8 cellular contexts compared by ENCODE assay signal in genomic region chr1:121097127-121097866, GRCh38.
DNase-seq lines count a peak whose midpoint lies in the region; ATAC-seq and TF ChIP-seq lines count a peak whose summit lies in the region.
"Not testable (repeated sequence)": the region's sequence is repeated elsewhere in the genome, so short reads cannot be mapped to it uniquely, and the experiment has no call there.

No MANE protein-coding gene starts in this region.

- not testable (repeated sequence) for H3K4me2 ChIP-seq in mesendoderm (ENCODE audit: low read length)

- H3K9me3 Mint-ChIP-seq in CD8-positive, alpha-beta T cell: not testable (repeated sequence)

- not testable (repeated sequence) for H3K18ac ChIP-seq in mesendoderm (ENCODE audit: low read length)

- H3K9ac ChIP-seq in mesendoderm (ENCODE audit: low read length): not testable (repeated sequence)

- not testable (repeated sequence) for H2BK5ac ChIP-seq in mesendoderm (ENCODE audit: low read length)

- H2BK15ac ChIP-seq in mesendoderm (replicated peaks; ENCODE audit: low read depth): not testable (repeated sequence)

- not testable (repeated sequence) for H4K8ac ChIP-seq in mesendoderm (ENCODE audit: low read depth, low read length)

- H3K4me3 Mint-ChIP-seq in CD8-positive, alpha-beta T cell: peak overlapping the region; percentile 61

- not testable (repeated sequence) for H3K27ac ChIP-seq in CD8-positive, alpha-beta T cell (ENCODE audit: low read depth, low read length); effector memory CD4-positive, alpha-beta T cell (ENCODE audit: insufficient read depth, low read length, poor library complexity, severe bottlenecking); mesendoderm (ENCODE audit: low read depth, low read length)

- not testable (repeated sequence) for H3K4me1 ChIP-seq in CD8-positive, alpha-beta T cell (ENCODE audit: insufficient read depth, low read length); effector memory CD4-positive, alpha-beta T cell (ENCODE audit: control insufficient read depth, insufficient read depth, low read length, poor library complexity, severe bottlenecking); mesendoderm (ENCODE audit: control insufficient read depth, low read depth, low read length)

- intact Hi-C loops in CD8-positive, alpha-beta T cell (cut with DNase I, micrococcal nuclease): not testable (repeated sequence)

- not testable (repeated sequence) for H3K79me1 ChIP-seq in mesendoderm (ENCODE audit: low read length)

- H3K4me3 ChIP-seq in CD8-positive, alpha-beta T cell (ENCODE audit: low read depth, low read length); mesendoderm (ENCODE audit: low read length): not testable (repeated sequence)
- peak overlapping the region; percentile 22 for H3K4me3 ChIP-seq in effector memory CD4-positive, alpha-beta T cell (ENCODE audit: insufficient read depth, low read depth, low read length, poor library complexity, severe bottlenecking)

- POLR2A ChIA-PET in CD8-positive, alpha-beta T cell (lab: Charles Lee): interaction anchor here (0.6 kb wide), 1 partner anchor 14 kb away, joined by 3 read pairs; no protein-coding TSS in a partner anchor

- no CpG with 5 or more reads among the region's 69 CpGs for WGBS in mesendoderm (ENCODE audit: extremely low coverage, insufficient coverage, low lambda C conversion rate)

- not testable (repeated sequence) for H3K27ac Mint-ChIP-seq in CD8-positive, alpha-beta T cell

- not testable (repeated sequence) for H4K5ac ChIP-seq in mesendoderm (ENCODE audit: low read length)

- not testable (repeated sequence) for H3K4me1 Mint-ChIP-seq in CD8-positive, alpha-beta T cell (ENCODE audit: low read depth)

- H3K27me3 Mint-ChIP-seq in CD8-positive, alpha-beta T cell (ENCODE audit: low read depth): not testable (repeated sequence)

- H3K36me3 ChIP-seq in CD8-positive, alpha-beta T cell (ENCODE audit: insufficient read depth, low read length); effector memory CD4-positive, alpha-beta T cell (ENCODE audit: control insufficient read depth, insufficient read depth, low read length); mesendoderm (ENCODE audit: control insufficient read depth, insufficient read depth, low read length): not testable (repeated sequence)

- CTCF ChIA-PET in CD8-positive, alpha-beta T cell (lab: Charles Lee): not testable (repeated sequence)

- H3K23ac ChIP-seq in mesendoderm (ENCODE audit: low read length): not testable (repeated sequence)

- not testable (repeated sequence) for H2BK120ac ChIP-seq in mesendoderm (ENCODE audit: low read depth, low read length)

- peak; percentile 29 for TF ChIP-seq CTCF in CD8-positive, alpha-beta T cell (IDR thresholded peaks at IDR 0.05)

- not testable (repeated sequence) for H2AK5ac ChIP-seq in mesendoderm (ENCODE audit: low read length)

- not testable (repeated sequence) for H3K27me3 ChIP-seq in CD8-positive, alpha-beta T cell (ENCODE audit: insufficient read depth, low read length); effector memory CD4-positive, alpha-beta T cell (replicated peaks; ENCODE audit: control insufficient read depth, insufficient read depth, low read length, poor library complexity, severe bottlenecking); mesendoderm (ENCODE audit: insufficient read depth, low read length, poor library complexity)

- ATAC-seq in CD8-positive, alpha-beta T cell: peak; percentile 91
- ATAC-seq in GM21381 (IDR thresholded peaks at IDR 0.05; ENCODE audit: unreplicated experiment) (peak; percentile 96), HG03565 (IDR thresholded peaks at IDR 0.05; ENCODE audit: unreplicated experiment) (peak; percentile 80)

- H3K9me3 ChIP-seq in CD8-positive, alpha-beta T cell (ENCODE audit: low read length); effector memory CD4-positive, alpha-beta T cell (ENCODE audit: control insufficient read depth, low read length): not testable (repeated sequence)

- peak; percentile 62 to 92 (median 80) for DNase-seq in CD8-positive, alpha-beta T cell
- DNase-seq in NOMO-1 treated with DMSO at 0.1 percent for 48 hours (lab: John Stamatoyannopoulos, UW; ENCODE audit: unreplicated experiment) (peak; percentile 10), mesendoderm (peak; percentile 83)
- peak; percentile 60 to 76 (median 66) for DNase-seq in activated CD8-positive, alpha-beta memory T cell treated with anti-CD3 and anti-CD28 coated beads for 48 hours (ENCODE audit: low read depth in 2 of 3, low spot score in 2 of 3)
- peak; percentile 68 to 73 (median 68) for DNase-seq in effector memory CD4-positive, alpha-beta T cell
- DNase-seq in stimulated activated CD4-positive, alpha-beta T cell treated with anti-CD3 and anti-CD28 coated beads, TNF-alpha, amount 100 ng/mL, for 24 hours (ENCODE audit: low read depth in 3 of 3): peak; percentile 68 to 79 (median 71)

- H3K36me3 Mint-ChIP-seq in CD8-positive, alpha-beta T cell: not testable (repeated sequence)

- not testable (repeated sequence) for H3K4ac ChIP-seq in mesendoderm (ENCODE audit: low read depth, low read length)

- H3K79me2 ChIP-seq in mesendoderm (ENCODE audit: control insufficient read depth, insufficient read depth, low read length): not testable (repeated sequence)

- not testable (repeated sequence) for H3K56ac ChIP-seq in mesendoderm (ENCODE audit: low read length)

Comparison
In these comparisons a context has a peak if more than half of its experiments do, and no peak if none do; other contexts are left out.
1. DNase-seq: peak in every context shown above with its lines; median percentile 83 in mesendoderm; 80 in CD8-positive, alpha-beta T cell; 71 in stimulated activated CD4-positive, alpha-beta T cell treated with anti-CD3 and anti-CD28 coated beads, TNF-alpha, amount 100 ng/mL, for 24 hours; 68 in effector memory CD4-positive, alpha-beta T cell; 66 in activated CD8-positive, alpha-beta memory T cell treated with anti-CD3 and anti-CD28 coated beads for 48 hours; 10 in NOMO-1 treated with DMSO at 0.1 percent for 48 hours.